Comparison of ENCODE assay signal across 25 cellular contexts in genomic region chr6:650098-650497, GRCh38.
"Had no signal": no experiment of that assay in that cellular context is flagged by ENCODE, and none has a peak within 500 bp of the region (broad histone marks: within the 10 kb centered on the region; RNA-seq: fewer than 3 reads in every experiment).

No MANE protein-coding gene starts in this region.

- ATAC-seq: activated CD4-positive, CD25-positive, alpha-beta regulatory T cell treated with anti-CD3 and anti-CD28 coated beads, Interleukin-2, amount 50 U/mL, for 24 hours; activated CD8-positive, alpha-beta T cell treated with anti-CD3 and anti-CD28 coated beads for 36 hours; activated naive CD8-positive, alpha-beta T cell treated with anti-CD3 and anti-CD28 coated beads, Interleukin-2, amount 50 U/mL, for 24 hours; gastroesophageal sphincter; heart left ventricle; left lobe of liver; natural killer cell; psoas muscle; stimulated activated naive CD8-positive, alpha-beta T cell treated with anti-CD3 and anti-CD28 coated beads, Interleukin-15, Interleukin-2, amounts not matched to agents 100 U/mL and 50 U/mL, for 24 hours; upper lobe of right lung had no signal

- H3K9me3 Mint-ChIP-seq: activated CD4-positive, alpha-beta T cell treated with anti-CD3 and anti-CD28 coated beads, Interleukin-2, amount 10 ng/mL, durations not matched to agents 24 days and 14 days; activated CD8-positive, alpha-beta T cell treated with anti-CD3 and anti-CD28 coated beads for 36 hours; activated naive CD8-positive, alpha-beta T cell treated with anti-CD3 and anti-CD28 coated beads, Interleukin-2, amount 50 U/mL, for 24 hours; activated T-helper 1 cell treated with anti-CD3 and anti-CD28 coated beads, Interleukin-12 subunit alpha, Interleukin-12 subunit beta, Interleukin-2, Interleukin-4 antibody, amounts not matched to agents 30 ng/mL and 10 ng/mL and 1 ng/mL, durations not matched to agents 14 hours and 24 hours and 36 hours; natural killer cell had no signal

- H3K36me3 Mint-ChIP-seq: natural killer cell had no signal

- H3K4me1 ChIP-seq: psoas muscle, right atrium auricular region had no signal

- H3K27ac Mint-ChIP-seq: activated CD4-positive, alpha-beta T cell treated with anti-CD3 and anti-CD28 coated beads, Interleukin-2, amount 10 ng/mL, durations not matched to agents 24 days and 14 days; activated CD8-positive, alpha-beta T cell treated with anti-CD3 and anti-CD28 coated beads for 36 hours; activated naive CD8-positive, alpha-beta T cell treated with anti-CD3 and anti-CD28 coated beads, Interleukin-2, amount 50 U/mL, for 24 hours; activated T-helper 1 cell treated with anti-CD3 and anti-CD28 coated beads, Interleukin-12 subunit alpha, Interleukin-12 subunit beta, Interleukin-2, Interleukin-4 antibody, amounts not matched to agents 30 ng/mL and 10 ng/mL and 1 ng/mL, durations not matched to agents 14 hours and 24 hours and 36 hours; brain; natural killer cell had no signal

- H3K4me3 ChIP-seq: gastroesophageal sphincter, heart left ventricle, lung, psoas muscle, right atrium auricular region, upper lobe of right lung had no signal

- H3K27me3 Mint-ChIP-seq: activated CD4-positive, alpha-beta T cell treated with anti-CD3 and anti-CD28 coated beads, Interleukin-2, amount 10 ng/mL, durations not matched to agents 24 days and 14 days; activated CD8-positive, alpha-beta T cell treated with anti-CD3 and anti-CD28 coated beads for 36 hours; activated naive CD8-positive, alpha-beta T cell treated with anti-CD3 and anti-CD28 coated beads, Interleukin-2, amount 50 U/mL, for 24 hours; brain had no signal

- H3K27ac ChIP-seq: gastroesophageal sphincter, heart left ventricle, psoas muscle, right atrium auricular region, upper lobe of right lung had no signal

- DNase-seq: activated CD4-positive, alpha-beta T cell treated with anti-CD3 and anti-CD28 coated beads, Interleukin-2, amount 10 ng/mL, durations not matched to agents 24 days and 14 days; activated CD8-positive, alpha-beta T cell treated with anti-CD3 and anti-CD28 coated beads for 36 hours; activated gamma-delta T cell; activated naive CD4-positive, alpha-beta T cell treated with anti-CD3 and anti-CD28 coated beads, Interleukin-2, amount 50 U/mL, for 16 hours; activated naive CD8-positive, alpha-beta T cell treated with anti-CD3 and anti-CD28 coated beads, Interleukin-2, amount 50 U/mL, for 24 hours; anterior cingulate cortex; dermis blood vessel endothelial cell; effector CD8-positive, alpha-beta T cell; erythroblast; heart left ventricle; kidney; midbrain; natural killer cell; psoas muscle; stimulated activated CD4-positive, alpha-beta T cell treated with anti-CD3 and anti-CD28 coated beads, Interleukin-12 subunit alpha, Interleukin-12 subunit beta, amount 100 ng/mL, for 4 hours; stimulated activated CD4-positive, alpha-beta T cell treated with anti-CD3 and anti-CD28 coated beads, Interleukin-4, amount 100 ng/mL, for 4 hours; stimulated activated naive CD8-positive, alpha-beta T cell treated with anti-CD3 and anti-CD28 coated beads, Interleukin-15, Interleukin-2, amounts not matched to agents 100 U/mL and 50 U/mL, for 24 hours; upper lobe of right lung had no signal

- H3K4me3 Mint-ChIP-seq: activated CD4-positive, alpha-beta T cell treated with anti-CD3 and anti-CD28 coated beads, Interleukin-2, amount 10 ng/mL, durations not matched to agents 24 days and 14 days; activated CD8-positive, alpha-beta T cell treated with anti-CD3 and anti-CD28 coated beads for 36 hours; activated naive CD8-positive, alpha-beta T cell treated with anti-CD3 and anti-CD28 coated beads, Interleukin-2, amount 50 U/mL, for 24 hours; activated T-helper 1 cell treated with anti-CD3 and anti-CD28 coated beads, Interleukin-12 subunit alpha, Interleukin-12 subunit beta, Interleukin-2, Interleukin-4 antibody, amounts not matched to agents 30 ng/mL and 10 ng/mL and 1 ng/mL, durations not matched to agents 14 hours and 24 hours and 36 hours; brain; natural killer cell had no signal

- H3K27me3 ChIP-seq: gastroesophageal sphincter, heart left ventricle, right atrium auricular region, upper lobe of right lung had no signal

- H3K36me3 ChIP-seq: gastroesophageal sphincter, heart left ventricle, right atrium auricular region, upper lobe of right lung had no signal
